In the genomic region with DNA sequence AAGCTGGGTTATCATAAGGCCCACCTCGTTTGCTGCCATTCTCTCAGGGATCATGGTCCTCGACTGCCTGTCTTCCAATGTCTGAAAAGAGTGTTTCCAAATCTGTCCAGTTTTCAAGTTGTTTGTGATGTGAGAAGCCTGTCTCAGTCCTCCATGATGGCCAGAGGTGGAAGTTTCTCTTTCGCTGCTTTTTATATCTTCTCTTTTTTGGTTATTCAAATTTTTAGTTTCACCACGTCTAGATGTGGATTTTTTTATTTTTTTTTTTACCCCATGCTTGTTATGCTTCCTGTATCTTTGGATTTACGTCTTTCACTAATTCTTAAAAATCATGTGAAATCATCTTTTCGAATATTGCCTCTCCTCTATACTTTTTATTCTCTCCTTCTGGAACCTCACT, we compare ENCODE assay signal across 1 cellular context.
TF ChIP-seq lines count a peak whose summit lies in the region.

No MANE protein-coding gene starts in this region.

TF ChIP-seq in GM12878, 131 proteins besides CTCF, POLR2A, EP300 and RAD21 (continued from another document):
- TF ChIP-seq, protein P1, sequence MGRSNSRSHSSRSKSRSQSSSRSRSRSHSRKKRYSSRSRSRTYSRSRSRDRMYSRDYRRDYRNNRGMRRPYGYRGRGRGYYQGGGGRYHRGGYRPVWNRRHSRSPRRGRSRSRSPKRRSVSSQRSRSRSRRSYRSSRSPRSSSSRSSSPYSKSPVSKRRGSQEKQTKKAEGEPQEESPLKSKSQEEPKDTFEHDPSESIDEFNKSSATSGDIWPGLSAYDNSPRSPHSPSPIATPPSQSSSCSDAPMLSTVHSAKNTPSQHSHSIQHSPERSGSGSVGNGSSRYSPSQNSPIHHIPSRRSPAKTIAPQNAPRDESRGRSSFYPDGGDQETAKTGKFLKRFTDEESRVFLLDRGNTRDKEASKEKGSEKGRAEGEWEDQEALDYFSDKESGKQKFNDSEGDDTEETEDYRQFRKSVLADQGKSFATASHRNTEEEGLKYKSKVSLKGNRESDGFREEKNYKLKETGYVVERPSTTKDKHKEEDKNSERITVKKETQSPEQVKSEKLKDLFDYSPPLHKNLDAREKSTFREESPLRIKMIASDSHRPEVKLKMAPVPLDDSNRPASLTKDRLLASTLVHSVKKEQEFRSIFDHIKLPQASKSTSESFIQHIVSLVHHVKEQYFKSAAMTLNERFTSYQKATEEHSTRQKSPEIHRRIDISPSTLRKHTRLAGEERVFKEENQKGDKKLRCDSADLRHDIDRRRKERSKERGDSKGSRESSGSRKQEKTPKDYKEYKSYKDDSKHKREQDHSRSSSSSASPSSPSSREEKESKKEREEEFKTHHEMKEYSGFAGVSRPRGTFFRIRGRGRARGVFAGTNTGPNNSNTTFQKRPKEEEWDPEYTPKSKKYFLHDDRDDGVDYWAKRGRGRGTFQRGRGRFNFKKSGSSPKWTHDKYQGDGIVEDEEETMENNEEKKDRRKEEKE (IDR thresholded peaks at IDR 0.05), result no peak
- TF ChIP-seq MLLT1 (IDR thresholded peaks at IDR 0.05), result no peak
- TF ChIP-seq RUNX3 (IDR thresholded peaks at IDR 0.05; ENCODE audit: low read length), result no peak
- no peak for TF ChIP-seq CREM (IDR thresholded peaks at IDR 0.05; ENCODE audit: low read depth)
- TF ChIP-seq, protein P2, sequence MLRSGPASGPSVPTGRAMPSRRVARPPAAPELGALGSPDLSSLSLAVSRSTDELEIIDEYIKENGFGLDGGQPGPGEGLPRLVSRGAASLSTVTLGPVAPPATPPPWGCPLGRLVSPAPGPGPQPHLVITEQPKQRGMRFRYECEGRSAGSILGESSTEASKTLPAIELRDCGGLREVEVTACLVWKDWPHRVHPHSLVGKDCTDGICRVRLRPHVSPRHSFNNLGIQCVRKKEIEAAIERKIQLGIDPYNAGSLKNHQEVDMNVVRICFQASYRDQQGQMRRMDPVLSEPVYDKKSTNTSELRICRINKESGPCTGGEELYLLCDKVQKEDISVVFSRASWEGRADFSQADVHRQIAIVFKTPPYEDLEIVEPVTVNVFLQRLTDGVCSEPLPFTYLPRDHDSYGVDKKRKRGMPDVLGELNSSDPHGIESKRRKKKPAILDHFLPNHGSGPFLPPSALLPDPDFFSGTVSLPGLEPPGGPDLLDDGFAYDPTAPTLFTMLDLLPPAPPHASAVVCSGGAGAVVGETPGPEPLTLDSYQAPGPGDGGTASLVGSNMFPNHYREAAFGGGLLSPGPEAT (IDR thresholded peaks at IDR 0.05; ENCODE audit: low read depth), result no peak
- TF ChIP-seq YY1 (IDR thresholded peaks at IDR 0.05; ENCODE audit: low read depth, low read length), result 0 out of 2 replicates have a peak, but pooled peaks have one; percentile 31
- TF ChIP-seq ASH2L (IDR thresholded peaks at IDR 0.05; ENCODE audit: borderline replicate concordance, low read depth), result no peak
- TF ChIP-seq NFIC (IDR thresholded peaks at IDR 0.05; ENCODE audit: low read depth, low read length), result 0 out of 2 replicates have a peak, but pooled peaks have one; percentile 14
